ENCODE assay signal across 6 cellular contexts in the genomic region with DNA sequence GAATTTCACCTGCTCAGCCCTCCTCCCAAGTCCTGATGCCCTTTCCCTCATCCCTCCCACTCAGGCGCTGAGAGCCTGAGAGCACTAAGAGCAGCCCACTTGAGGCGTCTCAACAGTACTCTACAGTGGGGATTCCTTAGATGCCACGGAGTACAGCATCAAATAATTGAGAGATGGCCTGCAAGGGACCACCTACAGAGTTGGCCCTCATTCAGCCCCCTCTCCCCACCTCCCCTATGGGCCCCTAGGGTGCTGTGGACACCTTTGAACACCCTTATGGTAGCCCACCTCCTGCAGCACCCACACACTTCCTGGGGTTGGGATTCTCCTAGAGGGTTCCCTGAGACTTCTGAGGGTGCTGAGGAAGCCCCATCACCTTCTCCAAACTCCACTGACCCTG. TPM values are rescaled to one million over a fixed set of nuclear protein-coding genes. Genes with fewer than 3 reads are reported as not detected.
"Had no signal": no experiment of that assay in that cellular context is flagged by ENCODE, and none has a peak within 500 bp of the region (broad histone marks: within the 10 kb centered on the region; RNA-seq: fewer than 3 reads in every experiment).

No MANE protein-coding gene starts in this region.

- H3K27ac Mint-ChIP-seq: GM23338 had no signal

- H2AFZ ChIP-seq: GM23338 had no signal

- H3K4me2 ChIP-seq: GM23338 had no signal

- DNase-seq: H9, HCEC 1CT, IMR-90 had no signal

- ATAC-seq: GM23338 had no signal

- H3K4me3 ChIP-seq: GM23338 had no signal

- H3K4me3 Mint-ChIP-seq: GM23338, H9 had no signal

RNA-seq across cellular contexts. Expression of a gene that starts 37.1 kb away (rescaled TPM):
- total RNA-seq: GM23338, H1, H9, HT-29, IMR-90 had no signal
- polyA plus RNA-seq: GM23338, IMR-90 had no signal
